Comparison of ENCODE assay signal across 22 cellular contexts in the genomic region with DNA sequence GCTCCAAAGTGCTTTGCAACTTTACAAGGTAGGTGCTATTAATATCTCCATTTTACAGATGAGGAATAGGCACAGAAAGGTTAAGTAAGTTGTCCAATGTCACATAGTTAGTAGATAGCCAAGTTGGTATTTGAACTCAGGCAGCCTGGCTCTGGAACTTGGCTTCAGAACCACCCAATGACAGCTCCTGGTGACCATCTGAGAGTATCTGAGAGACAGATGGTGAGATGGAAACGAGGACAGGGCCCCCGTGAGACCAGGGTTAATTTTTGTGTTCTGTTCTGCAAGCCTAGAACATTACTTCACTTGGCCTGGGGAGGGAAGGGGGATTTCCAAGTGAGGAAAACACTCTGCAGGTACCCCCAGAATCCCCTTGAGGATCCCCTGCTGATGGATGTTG.
"Had no signal": no experiment of that assay in that cellular context is flagged by ENCODE, and none has a peak within 500 bp of the region (broad histone marks: within the 10 kb centered on the region; RNA-seq: fewer than 3 reads in every experiment).

No MANE protein-coding gene starts in this region.

- H3K4me1 ChIP-seq: colonic mucosa, esophagus squamous epithelium, gastrocnemius medialis, heart right ventricle, left lung, lower lobe of right lung had no signal

- H3K27me3 ChIP-seq: colonic mucosa had no signal

- H3K36me3 ChIP-seq: colonic mucosa, esophagus squamous epithelium, gastrocnemius medialis, heart right ventricle, left lung, lower lobe of right lung had no signal

- H3K9me3 ChIP-seq: colonic mucosa, esophagus squamous epithelium, gastrocnemius medialis, heart right ventricle, left lung, lower lobe of right lung, mucosa of descending colon had no signal

- DNase-seq: colonic mucosa; cortex of kidney; effector CD8-positive, alpha-beta T cell; effector memory CD8-positive, alpha-beta T cell; endodermal cell; erythroblast; esophagus squamous epithelium; foreskin fibroblast; foreskin melanocyte; gastrocnemius medialis; glutamatergic neuron; heart right ventricle; hippocampal formation; left cardiac atrium; left lung; left ventricle myocardium superior; lower lobe of right lung; mesenchymal stem cell; mucosa of descending colon; naive B cell had no signal

- H3K27ac ChIP-seq: colonic mucosa, epithelial cell of prostate, esophagus squamous epithelium, gastrocnemius medialis, heart right ventricle, left lung, lower lobe of right lung had no signal

- ATAC-seq: effector memory CD8-positive, alpha-beta T cell; esophagus mucosa; gastrocnemius medialis; heart right ventricle; left cardiac atrium; left lung; left ventricle myocardium superior; lower lobe of right lung; mucosa of descending colon had no signal

- H3K4me3 ChIP-seq: colonic mucosa, esophagus squamous epithelium, gastrocnemius medialis, heart right ventricle, left lung, lower lobe of right lung, mucosa of descending colon had no signal
